Comparison of ENCODE assay signal across 1 cellular context in the genomic region with DNA sequence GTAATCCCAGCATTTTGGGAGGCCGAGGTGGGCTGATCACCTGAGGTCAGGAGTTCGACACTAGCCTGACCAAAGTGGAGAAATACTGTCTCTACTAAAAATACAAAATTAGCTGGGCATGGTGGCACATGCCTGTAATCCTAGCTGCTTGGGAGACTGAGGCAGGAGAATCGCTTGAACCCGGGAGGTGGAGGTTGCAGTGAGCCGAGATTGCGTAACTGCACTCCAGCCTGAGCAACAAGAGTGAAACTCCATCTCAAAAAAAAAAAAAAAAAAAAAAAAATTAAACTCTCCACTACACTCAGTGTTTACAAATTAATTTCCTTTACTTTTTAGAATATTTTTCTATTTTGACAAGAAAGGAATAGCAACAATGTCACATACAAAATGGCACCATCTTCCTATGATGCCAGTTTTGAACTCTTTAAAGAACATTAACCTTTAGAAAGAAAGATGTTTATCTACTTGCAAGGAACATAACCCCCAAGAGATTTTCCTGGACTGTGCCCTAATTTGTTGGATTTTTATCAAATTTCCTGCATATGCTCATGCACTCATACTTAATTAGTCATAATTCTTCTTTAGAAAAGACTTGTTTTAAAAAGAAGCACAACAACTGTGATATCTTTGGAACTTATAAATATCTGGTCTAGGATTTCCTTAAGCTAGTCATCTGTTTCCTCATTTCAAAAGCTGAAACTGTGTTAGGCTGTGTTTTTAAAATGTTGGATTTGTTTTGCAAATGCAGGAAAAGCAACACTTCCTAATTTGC.
TF ChIP-seq lines count a peak whose summit lies in the region.

No MANE protein-coding gene starts in this region.

TF ChIP-seq in GM23338, 12 proteins besides CTCF, POLR2A, EP300 and RAD21 (continued from another document):
- TF ChIP-seq, protein P1, sequence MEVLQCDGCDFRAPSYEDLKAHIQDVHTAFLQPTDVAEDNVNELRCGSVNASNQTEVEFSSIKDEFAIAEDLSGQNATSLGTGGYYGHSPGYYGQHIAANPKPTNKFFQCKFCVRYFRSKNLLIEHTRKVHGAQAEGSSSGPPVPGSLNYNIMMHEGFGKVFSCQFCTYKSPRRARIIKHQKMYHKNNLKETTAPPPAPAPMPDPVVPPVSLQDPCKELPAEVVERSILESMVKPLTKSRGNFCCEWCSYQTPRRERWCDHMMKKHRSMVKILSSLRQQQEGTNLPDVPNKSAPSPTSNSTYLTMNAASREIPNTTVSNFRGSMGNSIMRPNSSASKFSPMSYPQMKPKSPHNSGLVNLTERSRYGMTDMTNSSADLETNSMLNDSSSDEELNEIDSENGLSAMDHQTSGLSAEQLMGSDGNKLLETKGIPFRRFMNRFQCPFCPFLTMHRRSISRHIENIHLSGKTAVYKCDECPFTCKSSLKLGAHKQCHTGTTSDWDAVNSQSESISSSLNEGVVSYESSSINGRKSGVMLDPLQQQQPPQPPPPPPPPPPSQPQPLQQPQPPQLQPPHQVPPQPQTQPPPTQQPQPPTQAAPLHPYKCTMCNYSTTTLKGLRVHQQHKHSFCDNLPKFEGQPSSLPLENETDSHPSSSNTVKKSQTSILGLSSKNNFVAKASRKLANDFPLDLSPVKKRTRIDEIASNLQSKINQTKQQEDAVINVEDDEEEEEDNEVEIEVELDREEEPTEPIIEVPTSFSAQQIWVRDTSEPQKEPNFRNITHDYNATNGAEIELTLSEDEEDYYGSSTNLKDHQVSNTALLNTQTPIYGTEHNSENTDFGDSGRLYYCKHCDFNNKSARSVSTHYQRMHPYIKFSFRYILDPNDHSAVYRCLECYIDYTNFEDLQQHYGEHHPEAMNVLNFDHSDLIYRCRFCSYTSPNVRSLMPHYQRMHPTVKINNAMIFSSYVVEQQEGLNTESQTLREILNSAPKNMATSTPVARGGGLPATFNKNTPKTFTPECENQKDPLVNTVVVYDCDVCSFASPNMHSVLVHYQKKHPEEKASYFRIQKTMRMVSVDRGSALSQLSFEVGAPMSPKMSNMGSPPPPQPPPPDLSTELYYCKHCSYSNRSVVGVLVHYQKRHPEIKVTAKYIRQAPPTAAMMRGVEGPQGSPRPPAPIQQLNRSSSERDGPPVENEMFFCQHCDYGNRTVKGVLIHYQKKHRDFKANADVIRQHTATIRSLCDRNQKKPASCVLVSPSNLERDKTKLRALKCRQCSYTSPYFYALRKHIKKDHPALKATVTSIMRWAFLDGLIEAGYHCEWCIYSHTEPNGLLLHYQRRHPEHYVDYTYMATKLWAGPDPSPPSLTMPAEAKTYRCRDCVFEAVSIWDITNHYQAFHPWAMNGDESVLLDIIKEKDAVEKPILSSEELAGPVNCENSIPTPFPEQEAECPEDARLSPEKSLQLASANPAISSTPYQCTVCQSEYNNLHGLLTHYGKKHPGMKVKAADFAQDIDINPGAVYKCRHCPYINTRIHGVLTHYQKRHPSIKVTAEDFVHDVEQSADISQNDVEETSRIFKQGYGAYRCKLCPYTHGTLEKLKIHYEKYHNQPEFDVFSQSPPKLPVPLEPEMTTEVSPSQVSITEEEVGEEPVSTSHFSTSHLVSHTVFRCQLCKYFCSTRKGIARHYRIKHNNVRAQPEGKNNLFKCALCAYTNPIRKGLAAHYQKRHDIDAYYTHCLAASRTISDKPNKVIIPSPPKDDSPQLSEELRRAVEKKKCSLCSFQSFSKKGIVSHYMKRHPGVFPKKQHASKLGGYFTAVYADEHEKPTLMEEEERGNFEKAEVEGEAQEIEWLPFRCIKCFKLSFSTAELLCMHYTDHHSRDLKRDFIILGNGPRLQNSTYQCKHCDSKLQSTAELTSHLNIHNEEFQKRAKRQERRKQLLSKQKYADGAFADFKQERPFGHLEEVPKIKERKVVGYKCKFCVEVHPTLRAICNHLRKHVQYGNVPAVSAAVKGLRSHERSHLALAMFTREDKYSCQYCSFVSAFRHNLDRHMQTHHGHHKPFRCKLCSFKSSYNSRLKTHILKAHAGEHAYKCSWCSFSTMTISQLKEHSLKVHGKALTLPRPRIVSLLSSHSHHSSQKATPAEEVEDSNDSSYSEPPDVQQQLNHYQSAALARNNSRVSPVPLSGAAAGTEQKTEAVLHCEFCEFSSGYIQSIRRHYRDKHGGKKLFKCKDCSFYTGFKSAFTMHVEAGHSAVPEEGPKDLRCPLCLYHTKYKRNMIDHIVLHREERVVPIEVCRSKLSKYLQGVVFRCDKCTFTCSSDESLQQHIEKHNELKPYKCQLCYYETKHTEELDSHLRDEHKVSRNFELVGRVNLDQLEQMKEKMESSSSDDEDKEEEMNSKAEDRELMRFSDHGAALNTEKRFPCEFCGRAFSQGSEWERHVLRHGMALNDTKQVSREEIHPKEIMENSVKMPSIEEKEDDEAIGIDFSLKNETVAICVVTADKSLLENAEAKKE (CRISPR knock-in tag; IDR thresholded peaks at IDR 0.05) = no peak
- TF ChIP-seq, protein P2, sequence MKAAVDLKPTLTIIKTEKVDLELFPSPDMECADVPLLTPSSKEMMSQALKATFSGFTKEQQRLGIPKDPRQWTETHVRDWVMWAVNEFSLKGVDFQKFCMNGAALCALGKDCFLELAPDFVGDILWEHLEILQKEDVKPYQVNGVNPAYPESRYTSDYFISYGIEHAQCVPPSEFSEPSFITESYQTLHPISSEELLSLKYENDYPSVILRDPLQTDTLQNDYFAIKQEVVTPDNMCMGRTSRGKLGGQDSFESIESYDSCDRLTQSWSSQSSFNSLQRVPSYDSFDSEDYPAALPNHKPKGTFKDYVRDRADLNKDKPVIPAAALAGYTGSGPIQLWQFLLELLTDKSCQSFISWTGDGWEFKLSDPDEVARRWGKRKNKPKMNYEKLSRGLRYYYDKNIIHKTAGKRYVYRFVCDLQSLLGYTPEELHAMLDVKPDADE (IDR thresholded peaks at IDR 0.05) = no peak
- TF ChIP-seq ZNF331 (CRISPR knock-in tag; IDR thresholded peaks at IDR 0.05; ENCODE audit: low read depth) (no peak), EZH2 (IDR thresholded peaks at IDR 0.05; ENCODE audit: low read depth, unreplicated experiment) (no peak)
- TF ChIP-seq, protein P3, sequence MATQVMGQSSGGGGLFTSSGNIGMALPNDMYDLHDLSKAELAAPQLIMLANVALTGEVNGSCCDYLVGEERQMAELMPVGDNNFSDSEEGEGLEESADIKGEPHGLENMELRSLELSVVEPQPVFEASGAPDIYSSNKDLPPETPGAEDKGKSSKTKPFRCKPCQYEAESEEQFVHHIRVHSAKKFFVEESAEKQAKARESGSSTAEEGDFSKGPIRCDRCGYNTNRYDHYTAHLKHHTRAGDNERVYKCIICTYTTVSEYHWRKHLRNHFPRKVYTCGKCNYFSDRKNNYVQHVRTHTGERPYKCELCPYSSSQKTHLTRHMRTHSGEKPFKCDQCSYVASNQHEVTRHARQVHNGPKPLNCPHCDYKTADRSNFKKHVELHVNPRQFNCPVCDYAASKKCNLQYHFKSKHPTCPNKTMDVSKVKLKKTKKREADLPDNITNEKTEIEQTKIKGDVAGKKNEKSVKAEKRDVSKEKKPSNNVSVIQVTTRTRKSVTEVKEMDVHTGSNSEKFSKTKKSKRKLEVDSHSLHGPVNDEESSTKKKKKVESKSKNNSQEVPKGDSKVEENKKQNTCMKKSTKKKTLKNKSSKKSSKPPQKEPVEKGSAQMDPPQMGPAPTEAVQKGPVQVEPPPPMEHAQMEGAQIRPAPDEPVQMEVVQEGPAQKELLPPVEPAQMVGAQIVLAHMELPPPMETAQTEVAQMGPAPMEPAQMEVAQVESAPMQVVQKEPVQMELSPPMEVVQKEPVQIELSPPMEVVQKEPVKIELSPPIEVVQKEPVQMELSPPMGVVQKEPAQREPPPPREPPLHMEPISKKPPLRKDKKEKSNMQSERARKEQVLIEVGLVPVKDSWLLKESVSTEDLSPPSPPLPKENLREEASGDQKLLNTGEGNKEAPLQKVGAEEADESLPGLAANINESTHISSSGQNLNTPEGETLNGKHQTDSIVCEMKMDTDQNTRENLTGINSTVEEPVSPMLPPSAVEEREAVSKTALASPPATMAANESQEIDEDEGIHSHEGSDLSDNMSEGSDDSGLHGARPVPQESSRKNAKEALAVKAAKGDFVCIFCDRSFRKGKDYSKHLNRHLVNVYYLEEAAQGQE (IDR thresholded peaks at IDR 0.05; ENCODE audit: unreplicated experiment) = no peak
